In the genomic region with DNA sequence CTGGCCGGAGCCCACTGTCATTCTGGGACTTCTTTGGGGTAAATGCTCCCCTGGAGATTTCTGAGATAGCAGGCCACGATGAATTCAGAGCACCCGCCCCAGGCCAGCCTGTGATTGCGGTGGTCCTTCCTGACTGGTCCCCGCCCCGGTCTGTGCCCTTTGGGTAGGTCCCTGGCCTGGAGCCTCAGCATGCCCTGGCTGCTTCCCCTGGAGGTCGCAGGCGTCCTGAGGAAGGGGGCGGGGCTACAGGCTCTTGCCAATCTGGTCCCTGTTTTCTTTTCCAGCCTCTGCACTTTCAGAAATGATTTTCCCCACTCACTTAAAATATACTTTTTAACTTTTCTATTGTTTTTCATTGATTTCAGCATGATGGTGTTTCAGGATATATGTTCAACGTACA, we compare ENCODE assay signal across 24 cellular contexts.
"Had no signal": no experiment of that assay in that cellular context is flagged by ENCODE, and none has a peak within 500 bp of the region (broad histone marks: within the 10 kb centered on the region; RNA-seq: fewer than 3 reads in every experiment).

No MANE protein-coding gene starts in this region.

- H3K4me1 ChIP-seq: SJSA1 had no signal

- H3K27ac ChIP-seq: SJSA1, SK-N-MC had no signal

- H3K27me3 ChIP-seq: MG63, SJSA1 had no signal

- ATAC-seq: HepG2 had no signal

- H3K36me3 ChIP-seq: MG63, SJSA1 had no signal

- DNase-seq: IMR-90, Karpas-422, KG1, MG63, NCI-H1092, NCI-H1105 treated with DMSO at 0.1 percent for 48 hours, NCI-H1417 treated with DMSO at 0.1 percent for 48 hours, NCI-H146, NCI-H187, NCI-H2029, NCI-H2081 treated with DMSO at 0.1 percent for 48 hours, NCI-H2171, NCI-H226, NCI-H446, NCI-H510A, NCI-H524 treated with DMSO at 0.1 percent for 48 hours, NCI-H69, NCI-H774, Right ventricle myocardium superior, RPMI8226, SIG-M5 had no signal

- H3K9me3 ChIP-seq: MG63, SJSA1 had no signal

- H3K4me3 ChIP-seq: MG63, SJSA1, SK-N-MC had no signal
